2 cellular contexts compared by ENCODE assay signal in the genomic region with DNA sequence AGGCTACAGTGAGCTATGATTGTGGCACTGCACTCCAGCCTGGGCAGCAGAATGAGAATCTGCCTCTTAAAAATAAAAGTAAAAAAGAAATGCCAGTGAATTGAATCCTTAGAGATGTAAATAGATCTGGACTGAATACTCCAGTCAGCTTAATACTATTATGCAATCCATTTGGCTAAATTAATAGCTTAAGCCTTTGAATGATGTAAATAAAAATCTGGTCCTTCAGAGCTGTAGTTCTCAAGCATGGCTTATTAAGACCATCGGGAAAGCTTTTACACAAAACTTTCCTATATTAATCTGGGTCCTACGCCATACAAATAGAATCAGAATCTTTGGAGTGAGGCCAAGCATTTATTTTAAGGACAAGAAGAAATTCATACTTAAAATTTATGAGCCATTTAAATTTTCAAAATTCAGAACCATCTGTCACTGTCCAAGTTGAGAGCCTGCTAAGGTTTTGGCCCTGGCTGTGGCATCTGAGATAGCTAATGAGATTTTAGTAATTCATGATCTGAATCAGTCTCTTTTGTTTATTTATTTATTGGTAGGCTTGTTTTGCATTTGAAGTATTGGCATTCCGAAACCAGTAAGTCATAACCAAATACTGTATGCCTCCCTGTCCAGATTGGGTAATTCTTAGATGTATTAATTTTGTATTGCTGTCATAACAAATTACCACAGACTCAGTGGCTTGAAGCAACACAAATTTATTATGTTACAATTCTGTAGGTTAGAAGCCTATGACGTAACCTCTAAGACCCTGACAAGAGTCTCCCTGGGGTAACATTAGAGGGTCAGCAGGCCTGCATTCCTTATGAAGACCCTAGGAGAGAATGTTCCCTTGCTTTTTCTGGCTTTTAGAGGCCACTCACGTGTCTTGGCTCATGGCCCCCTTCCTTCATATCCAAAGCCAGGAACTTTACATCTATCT.
TF ChIP-seq lines count a peak whose summit lies in the region.

No MANE protein-coding gene starts in this region.

TF ChIP-seq in SK-N-SH treated with all-trans-retinoic acid at 6 μM for 48 hours, 23 proteins besides CTCF, POLR2A, EP300 and RAD21 (continued from another document):
- TF ChIP-seq, protein P1, sequence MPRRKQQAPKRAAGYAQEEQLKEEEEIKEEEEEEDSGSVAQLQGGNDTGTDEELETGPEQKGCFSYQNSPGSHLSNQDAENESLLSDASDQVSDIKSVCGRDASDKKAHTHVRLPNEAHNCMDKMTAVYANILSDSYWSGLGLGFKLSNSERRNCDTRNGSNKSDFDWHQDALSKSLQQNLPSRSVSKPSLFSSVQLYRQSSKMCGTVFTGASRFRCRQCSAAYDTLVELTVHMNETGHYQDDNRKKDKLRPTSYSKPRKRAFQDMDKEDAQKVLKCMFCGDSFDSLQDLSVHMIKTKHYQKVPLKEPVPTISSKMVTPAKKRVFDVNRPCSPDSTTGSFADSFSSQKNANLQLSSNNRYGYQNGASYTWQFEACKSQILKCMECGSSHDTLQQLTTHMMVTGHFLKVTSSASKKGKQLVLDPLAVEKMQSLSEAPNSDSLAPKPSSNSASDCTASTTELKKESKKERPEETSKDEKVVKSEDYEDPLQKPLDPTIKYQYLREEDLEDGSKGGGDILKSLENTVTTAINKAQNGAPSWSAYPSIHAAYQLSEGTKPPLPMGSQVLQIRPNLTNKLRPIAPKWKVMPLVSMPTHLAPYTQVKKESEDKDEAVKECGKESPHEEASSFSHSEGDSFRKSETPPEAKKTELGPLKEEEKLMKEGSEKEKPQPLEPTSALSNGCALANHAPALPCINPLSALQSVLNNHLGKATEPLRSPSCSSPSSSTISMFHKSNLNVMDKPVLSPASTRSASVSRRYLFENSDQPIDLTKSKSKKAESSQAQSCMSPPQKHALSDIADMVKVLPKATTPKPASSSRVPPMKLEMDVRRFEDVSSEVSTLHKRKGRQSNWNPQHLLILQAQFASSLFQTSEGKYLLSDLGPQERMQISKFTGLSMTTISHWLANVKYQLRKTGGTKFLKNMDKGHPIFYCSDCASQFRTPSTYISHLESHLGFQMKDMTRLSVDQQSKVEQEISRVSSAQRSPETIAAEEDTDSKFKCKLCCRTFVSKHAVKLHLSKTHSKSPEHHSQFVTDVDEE (CRISPR knock-in tag; IDR thresholded peaks at IDR 0.05) = no peak
- TF ChIP-seq ISL1 (CRISPR knock-in tag; IDR thresholded peaks at IDR 0.05) (peak; percentile 55; the same call in 1 of the 2 replicates), OSR1 (CRISPR knock-in tag; IDR thresholded peaks at IDR 0.05) (no peak), PATZ1 (CRISPR knock-in tag; IDR thresholded peaks at IDR 0.05; ENCODE audit: borderline replicate concordance) (no peak)

TF ChIP-seq in SK-N-SH, 30 proteins besides CTCF, POLR2A, EP300 and RAD21 (continued from another document):
- TF ChIP-seq NFIC (IDR thresholded peaks at IDR 0.05; ENCODE audit: borderline replicate concordance) (no peak), GABPA (IDR thresholded peaks at IDR 0.05; ENCODE audit: low read depth) (no peak), NRF1 (IDR thresholded peaks at IDR 0.05; ENCODE audit: low read depth, low read length) (no peak)
